15 cellular contexts compared by ENCODE assay signal in the genomic region with DNA sequence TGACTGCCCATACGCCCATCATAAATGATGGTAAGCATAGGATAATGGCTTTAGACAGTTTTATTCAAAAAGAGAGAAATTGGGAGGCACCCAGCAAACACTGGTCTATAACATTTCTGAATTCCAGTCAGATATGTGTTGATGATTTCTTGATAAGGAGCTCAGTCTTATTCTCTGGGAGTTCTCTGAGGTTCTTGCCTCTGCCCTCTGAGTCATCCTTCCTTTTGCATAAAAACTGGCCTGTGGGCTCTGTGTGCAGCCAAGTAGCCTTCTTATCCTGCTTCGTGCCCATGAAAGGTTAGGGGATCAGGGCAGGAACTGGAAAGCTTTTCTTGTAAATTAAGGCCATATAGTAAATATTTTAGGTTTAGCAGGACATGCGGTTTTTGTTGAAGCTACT. TPM values are rescaled to one million over a fixed set of nuclear protein-coding genes. Genes with fewer than 3 reads are reported as not detected.
DNase-seq lines count a peak whose midpoint lies in the region; ATAC-seq and TF ChIP-seq lines count a peak whose summit lies in the region.
"Had no signal": no experiment of that assay in that cellular context is flagged by ENCODE, and none has a peak within 500 bp of the region (broad histone marks: within the 10 kb centered on the region; RNA-seq: fewer than 3 reads in every experiment).

No MANE protein-coding gene starts in this region.

- TF ChIP-seq CTCF in AG09309 (IDR thresholded peaks at IDR 0.05; ENCODE audit: control insufficient read depth, insufficient read depth, low read depth, low read length, missing control alignments) (no peak), astrocyte of the spinal cord (IDR thresholded peaks at IDR 0.05; ENCODE audit: low read depth, low read length) (no peak)

- no peak for ATAC-seq in GM18520 (IDR thresholded peaks at IDR 0.05; ENCODE audit: unreplicated experiment)
- ATAC-seq: GM12878, pancreas had no signal

- CTCF ChIA-PET in CD8-positive, alpha-beta memory T cell (lab: Charles Lee) = no interaction called here

- POLR2A ChIA-PET in CD8-positive, alpha-beta memory T cell (lab: Charles Lee) = interaction anchor here (0.6 kb wide), 1 partner anchor 171 kb away, joined by 3 read pairs; no protein-coding TSS in a partner anchor

- H3K9me3 Mint-ChIP-seq in CD8-positive, alpha-beta memory T cell = no peaks in the 10 kb centered on the region

- H3K27ac Mint-ChIP-seq in CD8-positive, alpha-beta memory T cell = no peak overlapping the region

- no peaks in the 10 kb centered on the region for H3K4me1 ChIP-seq in CD8-positive, alpha-beta memory T cell (ENCODE audit: insufficient read depth, low read length)
- H3K4me1 ChIP-seq: pancreas had no signal

- H3K4me3 ChIP-seq in AG09309 (ENCODE audit: control insufficient read depth, low read depth, low read length) = no peak overlapping the region
- H3K4me3 ChIP-seq in astrocyte of the spinal cord (ENCODE audit: low read depth, low read length) = no peak overlapping the region
- H3K4me3 ChIP-seq in CD8-positive, alpha-beta memory T cell (ENCODE audit: low read length) = no peak overlapping the region
- H3K4me3 ChIP-seq: GM12878, pancreas, tibial artery had no signal

- no peaks in the 10 kb centered on the region for H3K9me3 ChIP-seq in CD8-positive, alpha-beta memory T cell (ENCODE audit: low read length)
- H3K9me3 ChIP-seq: pancreas, tibial artery had no signal

- no peaks in the 10 kb centered on the region for H3K27me3 ChIP-seq in CD8-positive, alpha-beta memory T cell (ENCODE audit: insufficient read depth, low read length, poor library complexity, severe bottlenecking)
- H3K27me3 ChIP-seq: pancreas, tibial artery had no signal

- DNase-seq in AG09309 (ENCODE audit: low read depth) (peak; percentile 55), LHCN-M2 (ENCODE audit: low read depth) (peak; percentile 40), astrocyte of the spinal cord (ENCODE audit: low read depth, low spot score) (peak; percentile 70), islet precursor cell (peak; percentile 77), T-helper 2 cell (no peak), NOMO-1 (lab: John Stamatoyannopoulos, UW; ENCODE audit: unreplicated experiment in 2 of 2) (no peak)
- no peak for DNase-seq in CD8-positive, alpha-beta memory T cell
- DNase-seq: activated CD4-positive, alpha-beta T cell treated with anti-CD3 and anti-CD28 coated beads for 48 hours; effector memory CD4-positive, alpha-beta T cell; NCI-H187 treated with DMSO at 0.1 percent for 48 hours; pancreas; tibial artery had no signal

- in situ Hi-C loops in astrocyte of the spinal cord (cut with HindIII; ENCODE audit: low sequenced_read_pairs) = no loop called here

- H3K27me3 Mint-ChIP-seq in CD8-positive, alpha-beta memory T cell = no peaks in the 10 kb centered on the region

- no peak overlapping the region for H3K4me3 Mint-ChIP-seq in CD8-positive, alpha-beta memory T cell

- H3K27ac ChIP-seq in CD8-positive, alpha-beta memory T cell (ENCODE audit: low read depth, low read length) = no peak overlapping the region
- H3K27ac ChIP-seq: C4-2B, pancreas, tibial artery had no signal

- H3K36me3 ChIP-seq in CD8-positive, alpha-beta memory T cell (ENCODE audit: insufficient read depth, low read length) = peaks cover 16% of the 10 kb centered on the region

- H3K4me1 Mint-ChIP-seq in CD8-positive, alpha-beta memory T cell = peaks cover 4 to 13% (median 7%) of the 10 kb centered on the region in 3 donors

- H3K36me3 Mint-ChIP-seq in CD8-positive, alpha-beta memory T cell = peaks cover 6 to 72% (median 41%) of the 10 kb centered on the region in 3 donors

RNA-seq across cellular contexts. Expression of gene FAR1, which starts 48.9 kb away (rescaled TPM):
- 40.1 and 40.3 TPM in 2 replicates for total RNA-seq in LHCN-M2 (2014; rRNA removed)
- polyA plus RNA-seq in LHCN-M2 (2012) = 10.6 TPM
- 10 to 100 TPM; 44.9 to 48.3 TPM for total RNA-seq in CD8-positive, alpha-beta memory T cell
- 11.1 TPM for polyA plus RNA-seq in CD8-positive, alpha-beta memory T cell

Comparison
In these comparisons a context has a peak if more than half of its experiments do, and no peak if none do; other contexts are left out.
1. DNase-seq: peak in AG09309 (single experiment), LHCN-M2 (single experiment), astrocyte of the spinal cord (single experiment) and islet precursor cell (single experiment); none in CD8-positive, alpha-beta memory T cell (0 of 5), T-helper 2 cell (0 of 5) and NOMO-1 (0 of 2).